Comparison of ENCODE assay signal across 1 cellular context in the genomic region with DNA sequence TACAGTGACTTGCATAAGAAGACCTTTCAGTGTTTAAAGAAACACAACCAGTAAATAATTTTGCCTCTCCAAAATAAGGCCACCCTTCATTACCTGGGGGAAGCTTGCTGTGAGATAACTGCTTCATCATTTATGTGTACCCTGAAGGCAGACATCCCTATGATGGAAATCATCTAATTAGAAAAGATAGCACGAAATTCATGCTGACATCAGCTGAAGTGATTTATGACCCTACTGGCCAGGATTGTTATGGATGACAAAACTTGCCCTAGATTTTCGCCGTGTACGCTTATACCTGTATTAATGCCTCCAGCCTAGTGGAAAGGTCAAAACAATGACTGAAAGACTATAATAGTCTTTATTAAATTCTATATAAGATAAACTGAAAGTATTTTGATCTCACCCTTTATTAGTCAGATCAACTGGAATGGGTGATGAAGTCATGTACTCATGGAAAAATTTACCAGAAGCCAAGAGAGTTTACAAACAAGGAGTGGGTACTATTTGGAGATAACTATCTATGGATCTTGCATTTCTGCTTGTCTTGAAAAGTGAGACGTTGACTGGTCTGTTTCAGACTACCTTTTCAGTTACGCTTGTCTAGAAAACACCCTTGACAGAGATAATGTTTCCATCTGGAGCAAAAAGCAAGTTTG.
TF ChIP-seq lines count a peak whose summit lies in the region.

No MANE protein-coding gene starts in this region.

TF ChIP-seq in neural cell, 6 proteins besides CTCF, POLR2A, EP300 and RAD21 (continued from another document):
- no peak for TF ChIP-seq SMC3 (conservative IDR thresholded peaks at IDR 0.05; ENCODE audit: poor library complexity)
